ENCODE assay signal across 31 cellular contexts in genomic region chr7:117689421-117689820, GRCh38.
"Had no signal": no experiment of that assay in that cellular context is flagged by ENCODE, and none has a peak within 500 bp of the region (broad histone marks: within the 10 kb centered on the region; RNA-seq: fewer than 3 reads in every experiment).

No MANE protein-coding gene starts in this region.

- H3K27ac Mint-ChIP-seq: activated CD4-positive, alpha-beta memory T cell treated with anti-CD3 and anti-CD28 coated beads for 36 hours; activated CD4-positive, alpha-beta T cell treated with anti-CD3 and anti-CD28 coated beads, Interleukin-2, amount 10 ng/mL, durations not matched to agents 7 days and 5 days; activated naive CD8-positive, alpha-beta T cell treated with anti-CD3 and anti-CD28 coated beads, Interleukin-2, amount 50 U/mL, for 24 hours; brain had no signal

- H3K27ac ChIP-seq: SK-N-MC, VCaP had no signal

- H3K9me3 ChIP-seq: MG63 had no signal

- H3K9me3 Mint-ChIP-seq: activated CD4-positive, alpha-beta memory T cell treated with anti-CD3 and anti-CD28 coated beads for 36 hours; activated CD4-positive, alpha-beta T cell treated with anti-CD3 and anti-CD28 coated beads, Interleukin-2, amount 10 ng/mL, durations not matched to agents 7 days and 5 days; activated T-cell treated with anti-CD3 and anti-CD28 coated beads, Interleukin-2, amount 50 U/mL, for 4 hours had no signal

- FAIRE-seq: astrocyte had no signal

- H3K4me3 Mint-ChIP-seq: activated CD4-positive, alpha-beta memory T cell treated with anti-CD3 and anti-CD28 coated beads for 36 hours; activated CD4-positive, alpha-beta T cell treated with anti-CD3 and anti-CD28 coated beads, Interleukin-2, amount 10 ng/mL, durations not matched to agents 7 days and 5 days; activated naive CD8-positive, alpha-beta T cell treated with anti-CD3 and anti-CD28 coated beads, Interleukin-2, amount 50 U/mL, for 24 hours; activated T-cell treated with anti-CD3 and anti-CD28 coated beads, Interleukin-2, amount 50 U/mL, for 4 hours; brain had no signal

- H3K4me1 Mint-ChIP-seq: activated CD4-positive, alpha-beta T cell treated with anti-CD3 and anti-CD28 coated beads, Interleukin-2, amount 10 ng/mL, durations not matched to agents 7 days and 5 days; activated naive CD8-positive, alpha-beta T cell treated with anti-CD3 and anti-CD28 coated beads, Interleukin-2, amount 50 U/mL, for 24 hours; brain had no signal

- H3K36me3 ChIP-seq: MG63 had no signal

- H3K4me3 ChIP-seq: MG63, SK-N-MC had no signal

- H3K27me3 Mint-ChIP-seq: activated CD4-positive, alpha-beta memory T cell treated with anti-CD3 and anti-CD28 coated beads for 36 hours; activated CD4-positive, alpha-beta T cell treated with anti-CD3 and anti-CD28 coated beads, Interleukin-2, amount 10 ng/mL, durations not matched to agents 7 days and 5 days; brain had no signal

- H3K36me3 Mint-ChIP-seq: activated CD4-positive, alpha-beta memory T cell treated with anti-CD3 and anti-CD28 coated beads for 36 hours; activated naive CD4-positive, alpha-beta T cell treated with anti-CD3 and anti-CD28 coated beads, Interleukin-2, amount 50 U/mL, for 72 hours; brain had no signal

- DNase-seq: activated CD4-positive, alpha-beta memory T cell treated with anti-CD3 and anti-CD28 coated beads for 36 hours; activated CD4-positive, alpha-beta T cell treated with anti-CD3 and anti-CD28 coated beads, Interleukin-2, amount 10 ng/mL, durations not matched to agents 7 days and 5 days; activated CD4-positive, CD25-positive, alpha-beta regulatory T cell; activated CD8-positive, alpha-beta memory T cell treated with anti-CD3 and anti-CD28 coated beads for 24 hours; activated effector memory CD4-positive, alpha-beta T cell treated with anti-CD3 and anti-CD28 coated beads, Interleukin-2, amount 50 U/mL, for 16 hours; activated naive CD4-positive, alpha-beta T cell treated with Interleukin-2 at 50 U/mL for 16 hours; activated naive CD8-positive, alpha-beta T cell treated with anti-CD3 and anti-CD28 coated beads, Interleukin-2, amount 50 U/mL, for 24 hours; activated T-cell treated with anti-CD3 and anti-CD28 coated beads, Interleukin-2, amount 50 U/mL, for 4 hours; amniotic stem cell; MG63; MV-4-11; NCI-H1092 treated with DMSO at 0.1 percent for 48 hours; NCI-H1417 treated with DMSO at 0.1 percent for 48 hours; NCI-H1694; NCI-H2029; NCI-H2107; NCI-H2171 treated with DMSO at 0.1 percent for 48 hours; NCI-H345; NCI-H510A; NCI-H526 treated with DMSO at 0.1 percent for 48 hours; NK-92 treated with Interleukin-12 subunit alpha and Interleukin-12 subunit beta, amount 100 ng/mL, for 24 hours; OCI-M1; RPMI8226; T-helper 1 cell had no signal

- ATAC-seq: activated naive CD4-positive, alpha-beta T cell treated with anti-CD3 and anti-CD28 coated beads, Interleukin-2, amount 50 U/mL, for 72 hours; activated naive CD8-positive, alpha-beta T cell treated with anti-CD3 and anti-CD28 coated beads, Interleukin-2, amount 50 U/mL, for 24 hours; activated T-cell treated with anti-CD3 and anti-CD28 coated beads, Interleukin-2, amount 50 U/mL, for 4 hours; Panc1; Right ventricle myocardium inferior had no signal

- H3K27me3 ChIP-seq: MG63 had no signal
